In the genomic region with DNA sequence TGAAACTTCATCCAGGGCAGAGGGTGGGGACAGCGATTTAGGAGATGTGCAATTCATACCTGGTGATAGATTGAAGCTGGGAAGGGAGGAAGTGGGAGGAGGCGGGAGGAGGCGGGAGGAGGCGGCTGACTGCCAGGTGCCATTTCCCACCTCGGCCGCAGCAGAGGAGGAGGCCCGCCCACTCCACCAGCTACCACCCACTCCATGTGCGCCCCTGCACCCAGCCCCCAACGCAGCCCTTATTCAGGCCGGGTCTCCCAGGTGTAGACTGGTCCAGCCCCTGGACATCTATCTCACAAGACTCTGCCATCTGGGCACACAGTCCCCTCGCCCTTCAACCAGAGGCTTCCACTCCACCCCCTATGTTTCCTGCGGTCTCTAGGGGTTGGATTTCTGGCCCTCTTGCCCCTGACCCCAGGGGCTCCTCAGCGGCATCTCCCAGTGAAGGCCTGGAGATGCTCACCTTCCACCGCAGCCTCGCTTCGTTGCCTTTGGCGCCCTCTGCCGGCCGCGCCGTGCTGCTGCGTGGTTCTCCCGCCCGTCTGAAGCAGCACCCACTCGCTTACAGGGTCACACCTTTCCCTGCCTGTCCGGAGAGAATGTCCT, we compare ENCODE assay signal across 8 cellular contexts. TPM values are rescaled to one million over a fixed set of nuclear protein-coding genes. Genes with fewer than 3 reads are reported as not detected.
DNase-seq lines count a peak whose midpoint lies in the region; ATAC-seq and TF ChIP-seq lines count a peak whose summit lies in the region.

No MANE protein-coding gene starts in this region.

- peak; percentile 72 to 85 (median 74) for DNase-seq in CD8-positive, alpha-beta memory T cell
- peak; percentile 83 for DNase-seq in MM.1S
- DNase-seq in activated naive CD4-positive, alpha-beta T cell treated with anti-CD3 and anti-CD28 coated beads, Interleukin-2, amount 50 U/mL, for 16 hours: peak; percentile 80
- DNase-seq in heart left ventricle: peak; percentile 45 to 83 (median 60)
- peak; percentile 44 to 76 for DNase-seq in psoas muscle
- no peak for DNase-seq in GOT3 (lab: John Stamatoyannopoulos, UW)

- peak; percentile 47 for ATAC-seq in GM21390 (IDR thresholded peaks at IDR 0.05; ENCODE audit: unreplicated experiment)
- ATAC-seq in SK-N-SH treated with all-trans-retinoic acid at 6 μM for 48 hours: peak; percentile 95
- peak; percentile 28 to 89 (median 85) for ATAC-seq in heart left ventricle
- ATAC-seq in psoas muscle: peak; percentile 55 to 78 (median 69)

- peaks cover 46% of the 10 kb centered on the region for H3F3A ChIP-seq in MM.1S (ENCODE audit: insufficient read depth, low read length)

- H3K27me3 ChIP-seq in CD8-positive, alpha-beta memory T cell (ENCODE audit: insufficient read depth, low read length, poor library complexity, severe bottlenecking): no peaks in the 10 kb centered on the region
- no peaks in the 10 kb centered on the region for H3K27me3 ChIP-seq in MM.1S (replicated peaks; ENCODE audit: insufficient read depth, low read length)
- peaks cover 0 to 7% (median 0%) of the 10 kb centered on the region in 9 donors for H3K27me3 ChIP-seq in heart left ventricle
- peaks cover 0 to 20% (median 1%) of the 10 kb centered on the region in 3 donors for H3K27me3 ChIP-seq in psoas muscle (ENCODE audit: insufficient read depth in 3 of 3, low read length in 2 of 3)

- peaks cover 32 to 67% (median 44%) of the 10 kb centered on the region in 3 donors for H3K4me1 Mint-ChIP-seq in CD8-positive, alpha-beta memory T cell

- no peaks in the 10 kb centered on the region for H3K9me2 ChIP-seq in MM.1S (replicated peaks; ENCODE audit: insufficient read depth, low read length)

- POLR2A ChIA-PET in CD8-positive, alpha-beta memory T cell (lab: Charles Lee): interaction anchor here (0.8 to 3.0 kb wide), 8 partner anchors 10 to 88 kb away, joined by 3 to 32 read pairs (median 8); partner anchors contain the start of gene PPP1R16B

- H3K36me3 Mint-ChIP-seq in CD8-positive, alpha-beta memory T cell: peaks cover 0 to 71% (median 4%) of the 10 kb centered on the region in 3 donors

- peak overlapping the region; percentile 59 for H3K9ac ChIP-seq in MM.1S (ENCODE audit: low read length)

- H3K9me3 ChIP-seq in CD8-positive, alpha-beta memory T cell (ENCODE audit: low read length): no peaks in the 10 kb centered on the region
- H3K9me3 ChIP-seq in MM.1S (replicated peaks; ENCODE audit: insufficient read depth, low read length) (no peaks in the 10 kb centered on the region), heart left ventricle (no peaks in the 10 kb centered on the region), psoas muscle (no peaks in the 10 kb centered on the region)

- H3K27ac ChIP-seq in CD8-positive, alpha-beta memory T cell (ENCODE audit: low read depth, low read length): peak overlapping the region; percentile 56
- H3K27ac ChIP-seq in MM.1S (ENCODE audit: low read length) (peak overlapping the region; percentile 95), heart left ventricle (peak overlapping the region in 1 of 12 donors; percentile 23), psoas muscle (no peak overlapping the region)

- no peaks in the 10 kb centered on the region for H3K27me3 Mint-ChIP-seq in CD8-positive, alpha-beta memory T cell

- H3K27ac Mint-ChIP-seq in CD8-positive, alpha-beta memory T cell: peak overlapping the region; percentile 93 to 99 (median 96)

- peaks cover 66% of the 10 kb centered on the region for H3K79me2 ChIP-seq in MM.1S (ENCODE audit: low read length)

- H2AFZ ChIP-seq in MM.1S (ENCODE audit: low read length): no peak overlapping the region

- no peaks in the 10 kb centered on the region for H3K9me3 Mint-ChIP-seq in CD8-positive, alpha-beta memory T cell

- TF ChIP-seq POLR2A in heart left ventricle (IDR thresholded peaks at IDR 0.05): no peak

- CTCF ChIA-PET in CD8-positive, alpha-beta memory T cell (lab: Charles Lee): interaction anchor here (0.9 to 5.9 kb wide), 28 partner anchors 8 to 251 kb away, joined by 3 to 51 read pairs (median 6); partner anchors contain the start of gene PPP1R16B

- 5 to 17% (median 10%) methylated on average over 18 to 26 of the region's 26 CpGs for WGBS in heart left ventricle, 4 donors
- WGBS in psoas muscle, 3 donors: 4 to 10% (median 5%) methylated on average over 22 to 26 of the region's 26 CpGs

- TF ChIP-seq CTCF in MM.1S (IDR thresholded peaks at IDR 0.05; ENCODE audit: low read length) (peak; percentile 84), heart left ventricle (IDR thresholded peaks at IDR 0.05) (peak; percentile 87 to 96 (median 92)), psoas muscle (IDR thresholded peaks at IDR 0.05) (peak; percentile 73)

- H3K4me1 ChIP-seq in CD8-positive, alpha-beta memory T cell (ENCODE audit: insufficient read depth, low read length): peaks cover 14% of the 10 kb centered on the region
- H3K4me1 ChIP-seq in MM.1S (ENCODE audit: low read length) (peaks cover 46% of the 10 kb centered on the region), heart left ventricle (peaks cover 0 to 16% (median 7%) of the 10 kb centered on the region in 12 donors), psoas muscle (no peaks in the 10 kb centered on the region)

- H3K4me3 ChIP-seq in CD8-positive, alpha-beta memory T cell (ENCODE audit: low read length): peak overlapping the region; percentile 49
- H3K4me3 ChIP-seq in MM.1S (ENCODE audit: low read length) (peak overlapping the region; percentile 18; the same call in 1 of the 2 replicates), heart left ventricle (peak overlapping the region in 1 of 12 donors; percentile 1), psoas muscle (no peak overlapping the region)

- intact Hi-C loops in heart left ventricle (cut with DNase I): loop anchor here (2.0 to 10.0 kb wide), 10 partner anchors 81 to 249 kb away; partner anchors contain the start of gene PPP1R16B (in 5 of the 10)
- intact Hi-C loops in psoas muscle (cut with DNase I): loop anchor here in 1 of 2 donors (5.0 to 10.0 kb wide), 2 partner anchors 89 to 246 kb away; partner anchors contain the start of gene PPP1R16B

- H3K4me3 Mint-ChIP-seq in CD8-positive, alpha-beta memory T cell: peak overlapping the region; percentile 50 to 83 (median 71)

- peak overlapping the region; percentile 49 for H3K4me2 ChIP-seq in MM.1S (ENCODE audit: low read depth, low read length)

- H3K36me3 ChIP-seq in CD8-positive, alpha-beta memory T cell (ENCODE audit: insufficient read depth, low read length): peaks cover 11% of the 10 kb centered on the region
- H3K36me3 ChIP-seq in MM.1S (replicated peaks; ENCODE audit: insufficient read depth, low read length) (no peaks in the 10 kb centered on the region), heart left ventricle (peaks cover 0 to 18% (median 4%) of the 10 kb centered on the region in 9 donors), psoas muscle (ENCODE audit: insufficient read depth in 1 of 2, low read depth in 1 of 2) (no peaks in the 10 kb centered on the region)

- H4K20me1 ChIP-seq in MM.1S (ENCODE audit: insufficient read depth, low read length): no peaks in the 10 kb centered on the region

TF ChIP-seq in SK-N-SH treated with all-trans-retinoic acid at 6 μM for 48 hours, 23 proteins besides CTCF, POLR2A, EP300 and RAD21 (continues in another document):
- TF ChIP-seq SNAI2 (CRISPR knock-in tag; IDR thresholded peaks at IDR 0.05): no peak
- no peak for TF ChIP-seq PPARA (CRISPR knock-in tag; IDR thresholded peaks at IDR 0.05; ENCODE audit: borderline replicate concordance)
- no peak for TF ChIP-seq ZFP30 (CRISPR knock-in tag; IDR thresholded peaks at IDR 0.05)
- no peak for TF ChIP-seq CREB5 (CRISPR knock-in tag; IDR thresholded peaks at IDR 0.05; ENCODE audit: low read depth)
- no peak for TF ChIP-seq CSDC2 (CRISPR knock-in tag; IDR thresholded peaks at IDR 0.05)
- TF ChIP-seq ESRRG (CRISPR knock-in tag; IDR thresholded peaks at IDR 0.05): no peak
- TF ChIP-seq BACH2 (CRISPR knock-in tag; IDR thresholded peaks at IDR 0.05; ENCODE audit: borderline replicate concordance): no peak
- TF ChIP-seq, protein P1, sequence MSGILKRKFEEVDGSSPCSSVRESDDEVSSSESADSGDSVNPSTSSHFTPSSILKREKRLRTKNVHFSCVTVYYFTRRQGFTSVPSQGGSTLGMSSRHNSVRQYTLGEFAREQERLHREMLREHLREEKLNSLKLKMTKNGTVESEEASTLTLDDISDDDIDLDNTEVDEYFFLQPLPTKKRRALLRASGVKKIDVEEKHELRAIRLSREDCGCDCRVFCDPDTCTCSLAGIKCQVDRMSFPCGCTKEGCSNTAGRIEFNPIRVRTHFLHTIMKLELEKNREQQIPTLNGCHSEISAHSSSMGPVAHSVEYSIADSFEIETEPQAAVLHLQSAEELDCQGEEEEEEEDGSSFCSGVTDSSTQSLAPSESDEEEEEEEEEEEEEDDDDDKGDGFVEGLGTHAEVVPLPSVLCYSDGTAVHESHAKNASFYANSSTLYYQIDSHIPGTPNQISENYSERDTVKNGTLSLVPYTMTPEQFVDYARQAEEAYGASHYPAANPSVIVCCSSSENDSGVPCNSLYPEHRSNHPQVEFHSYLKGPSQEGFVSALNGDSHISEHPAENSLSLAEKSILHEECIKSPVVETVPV (CRISPR knock-in tag; IDR thresholded peaks at IDR 0.05): no peak
- TF ChIP-seq ZFP3 (CRISPR knock-in tag; IDR thresholded peaks at IDR 0.05): no peak
- TF ChIP-seq OSR1 (CRISPR knock-in tag; IDR thresholded peaks at IDR 0.05): no peak
- no peak for TF ChIP-seq ZNF565 (CRISPR knock-in tag; conservative IDR thresholded peaks at IDR 0.05; ENCODE audit: low read depth)
- TF ChIP-seq ISL1 (CRISPR knock-in tag; IDR thresholded peaks at IDR 0.05): no peak

RNA-seq across cellular contexts. Expression of gene FAM83D, which starts 32.6 kb away (rescaled TPM):
- total RNA-seq in CD8-positive, alpha-beta memory T cell: 10 to 100 TPM; 11.9 to 13.2 TPM
- 2.3 TPM for polyA plus RNA-seq in CD8-positive, alpha-beta memory T cell
- 1 to 10 TPM in 2 of 9 donors, under 1 TPM in 7; 0.11 to 4.7 (median 0.56) TPM for total RNA-seq in heart left ventricle
- 1 to 10 TPM in 1 of 2 donors, not detected in 1; 1.3 TPM for polyA plus RNA-seq in heart left ventricle
- total RNA-seq in psoas muscle: under 1 TPM in 2 of 4 donors, not detected in 2; 0.11 to 0.12 TPM
- polyA plus RNA-seq in psoas muscle: under 1 TPM in 2 of 3 donors, not detected in 1; 0.12 to 0.32 TPM
